ENCODE assay signal across 31 cellular contexts in the genomic region with DNA sequence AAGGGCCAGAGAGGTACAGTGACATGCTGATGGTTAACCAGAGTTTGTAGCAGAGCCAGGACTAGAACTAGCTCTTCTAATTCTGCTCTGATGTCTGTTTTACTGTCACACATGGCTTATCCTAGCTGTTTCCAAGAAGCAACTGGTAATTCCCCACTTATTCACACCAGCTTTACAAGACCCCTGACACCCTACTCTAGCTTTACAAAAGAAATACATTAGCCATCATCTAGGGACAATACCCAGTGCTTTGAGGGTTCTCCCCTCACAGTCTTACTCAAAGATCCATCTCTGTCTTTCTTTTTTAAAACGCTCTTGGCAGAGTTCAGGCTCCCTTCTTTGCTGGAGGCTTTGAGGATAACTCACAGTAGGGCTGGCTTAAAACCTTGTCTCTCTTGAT.
"Had no signal": no experiment of that assay in that cellular context is flagged by ENCODE, and none has a peak within 500 bp of the region (broad histone marks: within the 10 kb centered on the region; RNA-seq: fewer than 3 reads in every experiment).

No MANE protein-coding gene starts in this region.

- H3K9me3 Mint-ChIP-seq: activated CD4-positive, alpha-beta T cell treated with anti-CD3 and anti-CD28 coated beads, Interleukin-2, amount 10 ng/mL, durations not matched to agents 24 days and 14 days; activated naive CD4-positive, alpha-beta T cell treated with anti-CD3 and anti-CD28 coated beads for 36 hours; activated naive CD4-positive, alpha-beta T cell treated with anti-CD3 and anti-CD28 coated beads, Interleukin-2, amount 50 U/mL, for 24 hours; activated T-helper 1 cell treated with anti-CD3 and anti-CD28 coated beads, Interleukin-12 subunit alpha, Interleukin-12 subunit beta, Interleukin-2, Interleukin-4 antibody, amounts not matched to agents 30 ng/mL and 10 ng/mL and 1 ng/mL, durations not matched to agents 14 hours and 24 hours and 36 hours; activated T-helper 2 cell treated with anti-CD3 and anti-CD28 coated beads, Interferon-gamma antibody, Interleukin-2, Interleukin-4, amounts not matched to agents 10 μg/mL and 5 μg/mL and 100 μg/mL, durations not matched to agents 14 hours and 24 hours and 36 hours; T-helper 2 cell treated with Interferon-gamma antibody and Interleukin-4, amounts not matched to agents 5 μg/mL and 100 μg/mL, for 36 hours had no signal

- H3K4me1 ChIP-seq: adrenal gland, body of pancreas had no signal

- H3K36me3 ChIP-seq: adrenal gland, WERI-Rb-1 had no signal

- DNase-seq: activated CD4-positive, alpha-beta memory T cell treated with anti-CD3 and anti-CD28 coated beads for 36 hours; activated CD4-positive, alpha-beta T cell treated with anti-CD3 and anti-CD28 coated beads for 36 hours; activated CD4-positive, alpha-beta T cell treated with anti-CD3 and anti-CD28 coated beads, Interleukin-2, amount 10 ng/mL, durations not matched to agents 24 days and 14 days; activated CD4-positive, CD25-positive, alpha-beta regulatory T cell; activated CD4-positive, CD25-positive, alpha-beta regulatory T cell treated with anti-CD3 and anti-CD28 coated beads, Interleukin-2, amount 50 U/mL, for 72 hours; activated CD8-positive, alpha-beta memory T cell treated with anti-CD3 and anti-CD28 coated beads, Interleukin-2, amount 10 ng/mL, durations not matched to agents 7 days and 5 days; activated CD8-positive, alpha-beta memory T cell treated with anti-CD3 and anti-CD28 coated beads, Interleukin-2, amount 50 U/mL, for 4 hours; activated CD8-positive, alpha-beta T cell treated with anti-CD3 and anti-CD28 coated beads, Interleukin-2, amount 10 ng/mL, durations not matched to agents 7 days and 5 days; activated effector memory CD4-positive, alpha-beta T cell treated with anti-CD3 and anti-CD28 coated beads, Interleukin-2, amount 50 U/mL, for 16 hours; activated naive CD4-positive, alpha-beta T cell treated with anti-CD3 and anti-CD28 coated beads for 36 hours; activated naive CD8-positive, alpha-beta T cell treated with anti-CD3 and anti-CD28 coated beads for 36 hours; activated naive CD8-positive, alpha-beta T cell treated with anti-CD3 and anti-CD28 coated beads, Interleukin-2, amount 50 U/mL, for 24 hours; activated T-cell treated with anti-CD3 and anti-CD28 coated beads, Interleukin-2, amount 50 U/mL, for 1 hour; activated T-cell treated with anti-CD3 and anti-CD28 coated beads, Interleukin-2, amount 50 U/mL, for 48 hours; adrenal gland; amygdala; aorta; body of pancreas; caudate nucleus; cortex of kidney; dermis blood vessel endothelial cell; effector CD8-positive, alpha-beta T cell; foreskin fibroblast; T-helper 1 cell; T-helper 17 cell; T1000; WERI-Rb-1 had no signal

- H3K9me3 ChIP-seq: body of pancreas had no signal

- H3K4me3 Mint-ChIP-seq: activated CD4-positive, alpha-beta memory T cell treated with anti-CD3 and anti-CD28 coated beads for 36 hours; activated CD4-positive, alpha-beta T cell treated with anti-CD3 and anti-CD28 coated beads for 36 hours; activated CD4-positive, alpha-beta T cell treated with anti-CD3 and anti-CD28 coated beads, Interleukin-2, amount 10 ng/mL, durations not matched to agents 24 days and 14 days; activated CD8-positive, alpha-beta memory T cell treated with anti-CD3 and anti-CD28 coated beads, Interleukin-2, amount 10 ng/mL, durations not matched to agents 7 days and 5 days; activated CD8-positive, alpha-beta T cell treated with anti-CD3 and anti-CD28 coated beads, Interleukin-2, amount 10 ng/mL, durations not matched to agents 7 days and 5 days; activated naive CD4-positive, alpha-beta T cell treated with anti-CD3 and anti-CD28 coated beads for 36 hours; activated naive CD4-positive, alpha-beta T cell treated with anti-CD3 and anti-CD28 coated beads, Interleukin-2, amount 50 U/mL, for 24 hours; activated naive CD8-positive, alpha-beta T cell treated with anti-CD3 and anti-CD28 coated beads for 36 hours; activated naive CD8-positive, alpha-beta T cell treated with anti-CD3 and anti-CD28 coated beads, Interleukin-2, amount 50 U/mL, for 24 hours; activated T-helper 1 cell treated with anti-CD3 and anti-CD28 coated beads, Interleukin-12 subunit alpha, Interleukin-12 subunit beta, Interleukin-2, Interleukin-4 antibody, amounts not matched to agents 30 ng/mL and 10 ng/mL and 1 ng/mL, durations not matched to agents 14 hours and 24 hours and 36 hours; T-helper 17 cell; T-helper 2 cell treated with Interferon-gamma antibody and Interleukin-4, amounts not matched to agents 5 μg/mL and 100 μg/mL, for 36 hours had no signal

- H3K27ac ChIP-seq: adrenal gland, body of pancreas, WERI-Rb-1 had no signal

- H3K27me3 ChIP-seq: adrenal gland, body of pancreas had no signal

- H3K27ac Mint-ChIP-seq: activated CD4-positive, alpha-beta memory T cell treated with anti-CD3 and anti-CD28 coated beads for 36 hours; activated CD4-positive, alpha-beta T cell treated with anti-CD3 and anti-CD28 coated beads for 36 hours; activated CD4-positive, alpha-beta T cell treated with anti-CD3 and anti-CD28 coated beads, Interleukin-2, amount 10 ng/mL, durations not matched to agents 24 days and 14 days; activated CD8-positive, alpha-beta memory T cell treated with anti-CD3 and anti-CD28 coated beads, Interleukin-2, amount 10 ng/mL, durations not matched to agents 7 days and 5 days; activated CD8-positive, alpha-beta T cell treated with anti-CD3 and anti-CD28 coated beads, Interleukin-2, amount 10 ng/mL, durations not matched to agents 7 days and 5 days; activated naive CD4-positive, alpha-beta T cell treated with anti-CD3 and anti-CD28 coated beads for 36 hours; activated naive CD4-positive, alpha-beta T cell treated with anti-CD3 and anti-CD28 coated beads, Interleukin-2, amount 50 U/mL, for 24 hours; activated naive CD8-positive, alpha-beta T cell treated with anti-CD3 and anti-CD28 coated beads for 36 hours; activated naive CD8-positive, alpha-beta T cell treated with anti-CD3 and anti-CD28 coated beads, Interleukin-2, amount 50 U/mL, for 24 hours; activated T-helper 1 cell treated with anti-CD3 and anti-CD28 coated beads, Interleukin-12 subunit alpha, Interleukin-12 subunit beta, Interleukin-2, Interleukin-4 antibody, amounts not matched to agents 30 ng/mL and 10 ng/mL and 1 ng/mL, durations not matched to agents 14 hours and 24 hours and 36 hours; activated T-helper 2 cell treated with anti-CD3 and anti-CD28 coated beads, Interferon-gamma antibody, Interleukin-2, Interleukin-4, amounts not matched to agents 10 μg/mL and 5 μg/mL and 100 μg/mL, durations not matched to agents 14 hours and 24 hours and 36 hours; T-helper 17 cell; T-helper 2 cell treated with Interferon-gamma antibody and Interleukin-4, amounts not matched to agents 5 μg/mL and 100 μg/mL, for 36 hours had no signal

- H3K27me3 Mint-ChIP-seq: activated CD4-positive, alpha-beta memory T cell treated with anti-CD3 and anti-CD28 coated beads for 36 hours; activated CD4-positive, alpha-beta T cell treated with anti-CD3 and anti-CD28 coated beads for 36 hours; activated CD4-positive, alpha-beta T cell treated with anti-CD3 and anti-CD28 coated beads, Interleukin-2, amount 10 ng/mL, durations not matched to agents 24 days and 14 days; activated CD8-positive, alpha-beta memory T cell treated with anti-CD3 and anti-CD28 coated beads, Interleukin-2, amount 10 ng/mL, durations not matched to agents 7 days and 5 days; activated naive CD4-positive, alpha-beta T cell treated with anti-CD3 and anti-CD28 coated beads, Interleukin-2, amount 50 U/mL, for 24 hours; activated naive CD8-positive, alpha-beta T cell treated with anti-CD3 and anti-CD28 coated beads for 36 hours; activated naive CD8-positive, alpha-beta T cell treated with anti-CD3 and anti-CD28 coated beads, Interleukin-2, amount 50 U/mL, for 24 hours; T-helper 17 cell had no signal

- H3K4me1 Mint-ChIP-seq: activated CD4-positive, alpha-beta T cell treated with anti-CD3 and anti-CD28 coated beads for 36 hours; activated CD4-positive, alpha-beta T cell treated with anti-CD3 and anti-CD28 coated beads, Interleukin-2, amount 10 ng/mL, durations not matched to agents 24 days and 14 days; activated CD8-positive, alpha-beta memory T cell treated with anti-CD3 and anti-CD28 coated beads, Interleukin-2, amount 10 ng/mL, durations not matched to agents 7 days and 5 days; activated naive CD4-positive, alpha-beta T cell treated with anti-CD3 and anti-CD28 coated beads, Interleukin-2, amount 50 U/mL, for 24 hours; activated naive CD8-positive, alpha-beta T cell treated with anti-CD3 and anti-CD28 coated beads for 36 hours; activated naive CD8-positive, alpha-beta T cell treated with anti-CD3 and anti-CD28 coated beads, Interleukin-2, amount 50 U/mL, for 24 hours; T-helper 17 cell had no signal

- H3K4me3 ChIP-seq: adrenal gland, body of pancreas had no signal

- H3K36me3 Mint-ChIP-seq: activated CD4-positive, alpha-beta memory T cell treated with anti-CD3 and anti-CD28 coated beads for 36 hours had no signal
